2 cellular contexts compared by ENCODE assay signal in the genomic region with DNA sequence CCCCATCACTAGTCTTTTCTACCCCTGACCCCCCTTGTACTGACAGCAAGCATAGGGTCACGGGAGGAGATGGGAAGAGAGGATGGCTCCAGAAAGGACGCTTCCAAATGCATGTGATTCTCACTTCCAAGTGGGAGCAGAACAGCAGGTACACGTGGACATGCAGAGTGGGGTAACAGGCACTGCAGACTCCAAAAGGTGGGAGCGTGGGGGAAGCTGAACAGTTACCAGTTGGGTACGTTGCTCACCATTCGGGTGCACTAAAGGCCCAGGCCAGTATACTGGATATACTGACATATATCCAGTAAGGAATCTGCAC.
TF ChIP-seq lines count a peak whose summit lies in the region.

No MANE protein-coding gene starts in this region.

TF ChIP-seq in GM23338, 12 proteins besides CTCF, POLR2A, EP300 and RAD21:
- TF ChIP-seq POLR2AphosphoS5 (IDR thresholded peaks at IDR 0.05; ENCODE audit: low read depth), result 0 out of 2 replicates have a peak, but pooled peaks have one; percentile 4
- no peak for TF ChIP-seq CREB1 (CRISPR knock-in tag; IDR thresholded peaks at IDR 0.05; ENCODE audit: low read depth)

TF ChIP-seq in WTC11, 78 proteins besides CTCF, POLR2A, EP300 and RAD21:
- TF ChIP-seq, protein P1, sequence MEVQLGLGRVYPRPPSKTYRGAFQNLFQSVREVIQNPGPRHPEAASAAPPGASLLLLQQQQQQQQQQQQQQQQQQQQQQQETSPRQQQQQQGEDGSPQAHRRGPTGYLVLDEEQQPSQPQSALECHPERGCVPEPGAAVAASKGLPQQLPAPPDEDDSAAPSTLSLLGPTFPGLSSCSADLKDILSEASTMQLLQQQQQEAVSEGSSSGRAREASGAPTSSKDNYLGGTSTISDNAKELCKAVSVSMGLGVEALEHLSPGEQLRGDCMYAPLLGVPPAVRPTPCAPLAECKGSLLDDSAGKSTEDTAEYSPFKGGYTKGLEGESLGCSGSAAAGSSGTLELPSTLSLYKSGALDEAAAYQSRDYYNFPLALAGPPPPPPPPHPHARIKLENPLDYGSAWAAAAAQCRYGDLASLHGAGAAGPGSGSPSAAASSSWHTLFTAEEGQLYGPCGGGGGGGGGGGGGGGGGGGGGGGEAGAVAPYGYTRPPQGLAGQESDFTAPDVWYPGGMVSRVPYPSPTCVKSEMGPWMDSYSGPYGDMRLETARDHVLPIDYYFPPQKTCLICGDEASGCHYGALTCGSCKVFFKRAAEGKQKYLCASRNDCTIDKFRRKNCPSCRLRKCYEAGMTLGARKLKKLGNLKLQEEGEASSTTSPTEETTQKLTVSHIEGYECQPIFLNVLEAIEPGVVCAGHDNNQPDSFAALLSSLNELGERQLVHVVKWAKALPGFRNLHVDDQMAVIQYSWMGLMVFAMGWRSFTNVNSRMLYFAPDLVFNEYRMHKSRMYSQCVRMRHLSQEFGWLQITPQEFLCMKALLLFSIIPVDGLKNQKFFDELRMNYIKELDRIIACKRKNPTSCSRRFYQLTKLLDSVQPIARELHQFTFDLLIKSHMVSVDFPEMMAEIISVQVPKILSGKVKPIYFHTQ (CRISPR knock-in tag; IDR thresholded peaks at IDR 0.05), result no peak
